Comparison of ENCODE assay signal across 6 cellular contexts in the genomic region with DNA sequence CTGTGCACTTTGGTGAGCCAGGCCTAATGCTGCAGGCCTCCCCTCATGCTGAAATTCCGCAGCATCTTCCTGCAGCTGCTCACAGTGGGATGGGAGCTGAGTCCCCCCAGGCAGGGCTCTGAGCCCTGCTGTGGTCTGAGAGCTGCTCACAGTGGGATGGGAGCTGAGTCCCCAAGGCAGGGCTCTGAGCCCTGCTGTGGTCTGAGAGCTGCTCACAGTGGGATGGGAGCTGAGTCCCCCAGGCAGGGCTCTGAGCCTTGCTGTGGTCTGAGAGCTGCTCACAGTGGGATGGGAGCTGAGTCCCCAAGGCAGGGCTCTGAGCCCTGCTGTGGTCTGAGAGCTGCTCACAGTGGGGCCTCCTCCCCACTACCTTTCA. TPM values are rescaled to one million over a fixed set of nuclear protein-coding genes. Genes with fewer than 3 reads are reported as not detected.
DNase-seq lines count a peak whose midpoint lies in the region; ATAC-seq and TF ChIP-seq lines count a peak whose summit lies in the region.
"Not testable (repeated sequence)": the region's sequence is repeated elsewhere in the genome, so short reads cannot be mapped to it uniquely, and the experiment has no call there.

No MANE protein-coding gene starts in this region.

- not testable (repeated sequence) for TF ChIP-seq EP300 in transverse colon (IDR thresholded peaks at IDR 0.05; ENCODE audit: low read depth)

- POLR2A ChIA-PET in HEK293 (lab: Yijun Ruan, JAX), result not testable (repeated sequence)

- H3K36me3 Mint-ChIP-seq in effector memory CD8-positive, alpha-beta T cell (ENCODE audit: insufficient read depth); natural killer cell treated with Interleukin-12 subunit alpha and Interleukin-12 subunit beta and Interleukin-15 and Interleukin-18, amount 100 ng/mL, for 72 hours: not testable (repeated sequence)

- not testable (repeated sequence) for H3K27me3 Mint-ChIP-seq in effector memory CD8-positive, alpha-beta T cell; natural killer cell treated with Interleukin-12 subunit alpha and Interleukin-12 subunit beta and Interleukin-15 and Interleukin-18, amount 100 ng/mL, for 72 hours

- H3K4me1 ChIP-seq in HEK293 (ENCODE audit: control insufficient read depth, insufficient read depth, low read length); SJCRH30: not testable (repeated sequence)
- H3K4me1 ChIP-seq in lower lobe of right lung, result peaks cover 23% of the 10 kb centered on the region
- peaks cover 11 to 32% (median 27%) of the 10 kb centered on the region in 4 donors for H3K4me1 ChIP-seq in transverse colon

- peak; percentile 35 to 55 for DNase-seq in SJCRH30
- not testable (repeated sequence) for DNase-seq in effector memory CD8-positive, alpha-beta T cell; lower lobe of right lung; natural killer cell treated with Interleukin-12 subunit alpha and Interleukin-12 subunit beta and Interleukin-15 and Interleukin-18, amount 100 ng/mL, for 72 hours (ENCODE audit: low spot score); transverse colon

- H3K9me3 Mint-ChIP-seq in effector memory CD8-positive, alpha-beta T cell; natural killer cell treated with Interleukin-12 subunit alpha and Interleukin-12 subunit beta and Interleukin-15 and Interleukin-18, amount 100 ng/mL, for 72 hours: not testable (repeated sequence)

- not testable (repeated sequence) for H3K27ac ChIP-seq in HEK293 (ENCODE audit: extremely low read depth, low read depth, low read length); SJCRH30
- H3K27ac ChIP-seq in lower lobe of right lung, result peak overlapping the region; percentile 15
- peak overlapping the region; percentile 76 to 82 (median 78) for H3K27ac ChIP-seq in transverse colon

- H3K27ac Mint-ChIP-seq in effector memory CD8-positive, alpha-beta T cell, result peak overlapping the region; percentile 92
- peak overlapping the region; percentile 76 to 94 for H3K27ac Mint-ChIP-seq in natural killer cell treated with Interleukin-12 subunit alpha and Interleukin-12 subunit beta and Interleukin-15 and Interleukin-18, amount 100 ng/mL, for 72 hours

- H3K4me3 ChIP-seq in HEK293 (ENCODE audit: low read depth, low read length); SJCRH30; lower lobe of right lung; transverse colon: not testable (repeated sequence)

- ATAC-seq in effector memory CD8-positive, alpha-beta T cell (replicated peaks); lower lobe of right lung; natural killer cell treated with Interleukin-12 subunit alpha and Interleukin-12 subunit beta and Interleukin-15 and Interleukin-18, amount 100 ng/mL, for 72 hours: not testable (repeated sequence)

- CTCF ChIA-PET in HEK293 (lab: Yijun Ruan, JAX), result interaction anchor here (0.7 to 8.0 kb wide), 9 partner anchors 10 to 137 kb away, joined by 3 to 114 read pairs (median 5); no protein-coding TSS in a partner anchor

- not testable (repeated sequence) for H3K4me3 Mint-ChIP-seq in effector memory CD8-positive, alpha-beta T cell; natural killer cell treated with Interleukin-12 subunit alpha and Interleukin-12 subunit beta and Interleukin-15 and Interleukin-18, amount 100 ng/mL, for 72 hours

- not testable (repeated sequence) for H3K27me3 ChIP-seq in SJCRH30; lower lobe of right lung (ENCODE audit: low read depth); transverse colon

- H3K36me3 ChIP-seq in HEK293 (ENCODE audit: control insufficient read depth in 2 of 2, insufficient read depth in 1 of 2, low read length in 2 of 2), result peaks cover 0 to 15% of the 10 kb centered on the region in 2 experiments; a peak in 1 of 3 replicates
- not testable (repeated sequence) for H3K36me3 ChIP-seq in SJCRH30, lower lobe of right lung, transverse colon

- intact Hi-C loops in lower lobe of right lung (cut with DNase I); transverse colon (cut with DNase I; ENCODE audit: low total_unique reads): not testable (repeated sequence)

- WGBS in transverse colon (ENCODE audit: low coverage in 1 of 2), 2 donors, result 100% methylated on average over 1 of the region's 1 CpG; no CpG with 5 or more reads in 1 of the 2 donors

- not testable (repeated sequence) for H3K9me3 ChIP-seq in HEK293 (ENCODE audit: control insufficient read depth, insufficient read depth, low read depth, low read length); SJCRH30 (replicated peaks); lower lobe of right lung; transverse colon

- in situ Hi-C loops in transverse colon (cut with MboI; ENCODE audit: low pct_ligation_motif_present in 1 of 4, low pct_unique_long_range_greater_than_20kb in 1 of 4, low sequenced_read_pairs in 3 of 4), result loop anchor here in 1 of 4 donors (10.0 kb wide), 1 partner anchor 63 kb away; no protein-coding TSS in a partner anchor

- TF ChIP-seq CTCF in HEK293 (tag by site-specific recombination; IDR thresholded peaks at IDR 0.05); lower lobe of right lung (IDR thresholded peaks at IDR 0.05); transverse colon (IDR thresholded peaks at IDR 0.05): not testable (repeated sequence)

- not testable (repeated sequence) for TF ChIP-seq POLR2A in transverse colon (IDR thresholded peaks at IDR 0.05)

- H3K4me1 Mint-ChIP-seq in effector memory CD8-positive, alpha-beta T cell (ENCODE audit: low read depth in 2 of 2), result peaks cover 19 to 22% of the 10 kb centered on the region in 2 donors
- H3K4me1 Mint-ChIP-seq in natural killer cell treated with Interleukin-12 subunit alpha and Interleukin-12 subunit beta and Interleukin-15 and Interleukin-18, amount 100 ng/mL, for 72 hours (ENCODE audit: low read depth in 2 of 2), result peaks cover 19 to 30% of the 10 kb centered on the region in 2 donors

TF ChIP-seq in HEK293, 187 proteins besides CTCF, POLR2A, EP300 and RAD21:
- TF ChIP-seq GLIS1 (tag by site-specific recombination; IDR thresholded peaks at IDR 0.05) (peak; percentile 52), ZIC2 (tag by site-specific recombination; IDR thresholded peaks at IDR 0.05) (peak; percentile 99)

RNA-seq across cellular contexts. Expression of a gene that starts 58.4 kb away (rescaled TPM):
- total RNA-seq in SJCRH30 (2014; rRNA removed; shearing (Covaris generic)), result 5.6 and 7.0 TPM in 2 replicates
- total RNA-seq in lower lobe of right lung (212 TPM), transverse colon (1,000 to 10,000 TPM in 1 of 4 donors, 100 to 1,000 TPM in 3; 286 to 1,099 (median 522) TPM)
- 10 to 100 TPM; 79.1 to 80.5 TPM for total RNA-seq in natural killer cell treated with Interleukin-12 subunit alpha and Interleukin-12 subunit beta and Interleukin-15 and Interleukin-18, amount 100 ng/mL, for 72 hours

Comparison
In these comparisons a context has a peak if more than half of its experiments do, and no peak if none do; other contexts are left out.
1. RNA of a gene that starts 58.4 kb away (total RNA-seq): 286 to 1,099 TPM in transverse colon, 212 TPM in lower lobe of right lung (single experiment) and 79.1 to 80.5 TPM in natural killer cell treated with Interleukin-12 subunit alpha and Interleukin-12 subunit beta and Interleukin-15 and Interleukin-18, amount 100 ng/mL, for 72 hours; 5.6 to 7.0 TPM in SJCRH30; every median in the first group is over 10 times any median in the second.